In the genomic region with DNA sequence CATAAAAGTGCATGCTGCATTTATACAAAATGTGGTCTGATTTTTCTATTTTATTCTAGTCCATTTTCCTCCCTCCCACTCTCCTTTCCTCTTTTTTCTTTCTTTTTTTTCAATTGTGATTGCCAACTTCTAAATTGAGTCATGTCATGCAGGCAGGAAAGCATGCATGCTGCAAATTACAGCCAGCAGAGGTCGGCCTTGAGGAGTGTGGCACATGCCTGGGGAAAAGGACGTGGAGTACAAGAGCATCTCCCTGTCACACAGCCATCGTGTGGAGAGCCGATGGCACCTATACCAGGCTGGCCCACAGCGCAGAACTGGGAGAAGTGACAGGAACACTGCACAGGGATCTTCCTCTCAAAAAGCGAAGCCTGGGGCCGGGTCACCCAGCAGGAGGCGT, we compare ENCODE assay signal across 9 cellular contexts. TPM values are rescaled to one million over a fixed set of nuclear protein-coding genes. Genes with fewer than 3 reads are reported as not detected.
DNase-seq lines count a peak whose midpoint lies in the region; ATAC-seq and TF ChIP-seq lines count a peak whose summit lies in the region.
"Had no signal": no experiment of that assay in that cellular context is flagged by ENCODE, and none has a peak within 500 bp of the region (broad histone marks: within the 10 kb centered on the region; RNA-seq: fewer than 3 reads in every experiment).

No MANE protein-coding gene starts in this region.

- H3K4me3 ChIP-seq in esophagus muscularis mucosa, result no peak overlapping the region

- H3K27ac ChIP-seq in C4-2B, result no peak overlapping the region
- H3K27ac ChIP-seq in esophagus muscularis mucosa (replicated peaks in 1 of 4), result no peak overlapping the region

- POLR2A ChIA-PET in activated CD4-positive, alpha-beta memory T cell treated with anti-CD3 and anti-CD28 coated beads, Interleukin-2, amount 10 ng/mL, durations not matched to agents 7 days and 5 days (lab: Charles Lee), result interaction anchor here (1.5 to 4.0 kb wide), 6 partner anchors 23 to 565 kb away, joined by 4 to 19 read pairs (median 8); partner anchors contain the start of gene MCM6

- peaks cover 2% of the 10 kb centered on the region for H3K27me3 Mint-ChIP-seq in activated CD4-positive, alpha-beta memory T cell treated with anti-CD3 and anti-CD28 coated beads, Interleukin-2, amount 10 ng/mL, durations not matched to agents 7 days and 5 days

- no peak for TF ChIP-seq POLR2A in esophagus muscularis mucosa (IDR thresholded peaks at IDR 0.05; ENCODE audit: low read depth)

- peaks cover 0 to 13% (median 10%) of the 10 kb centered on the region in 4 donors for H3K9me3 ChIP-seq in esophagus muscularis mucosa

- H3K36me3 Mint-ChIP-seq in activated CD4-positive, alpha-beta memory T cell treated with anti-CD3 and anti-CD28 coated beads, Interleukin-2, amount 10 ng/mL, durations not matched to agents 7 days and 5 days (ENCODE audit: low read depth), result peaks cover 13% of the 10 kb centered on the region

- H3K4me1 Mint-ChIP-seq in activated CD4-positive, alpha-beta memory T cell treated with anti-CD3 and anti-CD28 coated beads, Interleukin-2, amount 10 ng/mL, durations not matched to agents 7 days and 5 days, result peaks cover 35% of the 10 kb centered on the region

- no peaks in the 10 kb centered on the region for H3K4me1 ChIP-seq in esophagus muscularis mucosa

- H3K36me3 ChIP-seq in esophagus muscularis mucosa, result no peaks in the 10 kb centered on the region

- H3K9me3 Mint-ChIP-seq in activated CD4-positive, alpha-beta memory T cell treated with anti-CD3 and anti-CD28 coated beads, Interleukin-2, amount 10 ng/mL, durations not matched to agents 7 days and 5 days, result peaks cover 13% of the 10 kb centered on the region

- H3K4me3 Mint-ChIP-seq in activated CD4-positive, alpha-beta memory T cell treated with anti-CD3 and anti-CD28 coated beads, Interleukin-2, amount 10 ng/mL, durations not matched to agents 7 days and 5 days, result no peak overlapping the region

- intact Hi-C loops in esophagus muscularis mucosa (cut with DNase I), result no loop called here

- H3K27me3 ChIP-seq in esophagus muscularis mucosa, result no peaks in the 10 kb centered on the region

- ATAC-seq in activated CD4-positive, CD25-positive, alpha-beta regulatory T cell treated with anti-CD3 and anti-CD28 coated beads, Interleukin-2, amount 50 U/mL, for 24 hours, result no peak
- ATAC-seq in HG03460 (IDR thresholded peaks at IDR 0.05; ENCODE audit: unreplicated experiment), result no peak

- peak overlapping the region; percentile 23 for H3K27ac Mint-ChIP-seq in activated CD4-positive, alpha-beta memory T cell treated with anti-CD3 and anti-CD28 coated beads, Interleukin-2, amount 10 ng/mL, durations not matched to agents 7 days and 5 days

- no peak for TF ChIP-seq EP300 in esophagus muscularis mucosa (IDR thresholded peaks at IDR 0.05)

- DNase-seq in HT1080 (ENCODE audit: low read depth) (peak; percentile 42), islet precursor cell (peak; percentile 71), pons (ENCODE audit: low spot score) (no peak), esophagus muscularis mucosa (ENCODE audit: extremely low spot score) (no peak)
- peak; percentile 65 for DNase-seq in activated CD4-positive, alpha-beta memory T cell treated with anti-CD3 and anti-CD28 coated beads, Interleukin-2, amount 10 ng/mL, durations not matched to agents 7 days and 5 days

- CTCF ChIA-PET in activated CD4-positive, alpha-beta memory T cell treated with anti-CD3 and anti-CD28 coated beads, Interleukin-2, amount 10 ng/mL, durations not matched to agents 7 days and 5 days (lab: Charles Lee), result interaction anchor here (1.0 to 4.5 kb wide), 7 partner anchors 15 to 565 kb away, joined by 4 to 28 read pairs (median 5); no protein-coding TSS in a partner anchor

- TF ChIP-seq CTCF in C4-2B (conservative IDR thresholded peaks at IDR 0.05) (peak; percentile 67), esophagus muscularis mucosa (IDR thresholded peaks at IDR 0.05) (no peak)

- WGBS in esophagus muscularis mucosa, result 74% methylated on average over 8 of the region's 8 CpGs

RNA-seq across cellular contexts. Expression of gene LCT, which starts 17.8 kb away (rescaled TPM):
- not detected in 2 replicates for total RNA-seq in HT1080 (2014; rRNA removed; shearing (Covaris generic))
- not detected in 2 replicates for polyA plus RNA-seq in HT1080 (2015; cell fraction: cytosol; rRNA removed)
- 0.05 TPM in 1 of 2 replicates, not detected in the other for polyA plus RNA-seq in HT1080 (2015; cell fraction: nucleus; rRNA removed)
- under 1 TPM; 0.08 to 0.13 TPM for total RNA-seq in activated CD4-positive, alpha-beta memory T cell treated with anti-CD3 and anti-CD28 coated beads, Interleukin-2, amount 10 ng/mL, durations not matched to agents 7 days and 5 days
- not detected for total RNA-seq in esophagus muscularis mucosa
- total RNA-seq: dermis microvascular lymphatic vessel endothelial cell had no signal

RNA-seq across cellular contexts. Expression of gene MCM6, which starts 57.0 kb away (rescaled TPM):
- total RNA-seq in HT1080 (2014; rRNA removed; shearing (Covaris generic)), result 23.5 and 29.9 TPM in 2 replicates
- polyA plus RNA-seq in HT1080 (2015; cell fraction: cytosol; rRNA removed), result 49.8 and 52.9 TPM in 2 replicates
- 71.7 and 76.0 TPM in 2 replicates for polyA plus RNA-seq in HT1080 (2015; cell fraction: nucleus; rRNA removed)
- total RNA-seq in activated CD4-positive, alpha-beta memory T cell treated with anti-CD3 and anti-CD28 coated beads, Interleukin-2, amount 10 ng/mL, durations not matched to agents 7 days and 5 days, result 100 to 1,000 TPM; 128 to 130 TPM
- 10 to 100 TPM in 1 of 4 donors, 1 to 10 TPM in 3; 7.5 to 10.1 (median 9.3) TPM for total RNA-seq in esophagus muscularis mucosa

Comparison
In these comparisons a context has a peak if more than half of its experiments do, and no peak if none do; other contexts are left out.
1. DNase-seq: peak in HT1080 (single experiment), activated CD4-positive, alpha-beta memory T cell treated with anti-CD3 and anti-CD28 coated beads, Interleukin-2, amount 10 ng/mL, durations not matched to agents 7 days and 5 days (single experiment) and islet precursor cell (single experiment); none in pons (single experiment) and esophagus muscularis mucosa (single experiment).